ENCODE assay signal across 35 cellular contexts in the genomic region with DNA sequence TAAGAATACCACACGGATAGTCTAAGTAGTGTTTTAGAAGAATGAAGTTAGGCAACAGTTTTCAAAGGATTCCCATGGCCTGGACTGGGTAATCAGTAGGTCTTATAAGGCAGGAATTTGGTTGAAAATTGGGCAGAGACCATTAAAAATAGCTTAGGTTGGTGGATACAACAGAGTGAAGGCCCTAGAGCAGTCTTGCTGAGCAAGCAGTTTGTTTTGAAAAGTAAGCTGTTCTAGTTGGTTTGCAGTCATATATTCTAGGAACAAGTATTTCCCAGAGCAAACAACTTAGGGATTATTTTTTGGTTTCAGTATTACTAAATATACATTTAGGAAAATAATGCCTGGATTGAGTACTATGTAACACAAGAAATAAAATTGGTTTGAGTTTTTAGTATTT.
"Had no signal": no experiment of that assay in that cellular context is flagged by ENCODE, and none has a peak within 500 bp of the region (broad histone marks: within the 10 kb centered on the region; RNA-seq: fewer than 3 reads in every experiment).

No MANE protein-coding gene starts in this region.

- H3K36me3 ChIP-seq: MG63 had no signal

- DNase-seq: Karpas-422, Kasumi-1, MG63, MM.1S, MV-4-11, NCI-H1048, NCI-H1092, NCI-H1092 treated with DMSO at 0.1 percent for 48 hours, NCI-H1105, NCI-H1105 treated with DMSO at 0.1 percent for 48 hours, NCI-H1417, NCI-H1417 treated with DMSO at 0.1 percent for 48 hours, NCI-H1436, NCI-H1436 treated with DMSO at 0.1 percent for 48 hours, NCI-H146, NCI-H1694, NCI-H1694 treated with DMSO at 0.1 percent for 48 hours, NCI-H187, NCI-H187 treated with DMSO at 0.1 percent for 48 hours, NCI-H1930, NCI-H2029, NCI-H2029 treated with DMSO at 0.1 percent for 48 hours, NCI-H2081, NCI-H2081 treated with DMSO at 0.1 percent for 48 hours, NCI-H2107, NCI-H2171, NCI-H2227 treated with DMSO at 0.1 percent for 48 hours, NCI-H226, NCI-H345, NCI-H446, NCI-H446 treated with DMSO at 0.1 percent for 48 hours, NCI-H510A, NCI-H510A treated with DMSO at 0.1 percent for 48 hours, NCI-H524, NCI-H524 treated with DMSO at 0.1 percent for 48 hours had no signal

- H3K4me3 ChIP-seq: MG63 had no signal

- H3K9me3 ChIP-seq: MG63 had no signal

- H3K27me3 ChIP-seq: MG63 had no signal
